8 cellular contexts compared by ENCODE assay signal in the genomic region with DNA sequence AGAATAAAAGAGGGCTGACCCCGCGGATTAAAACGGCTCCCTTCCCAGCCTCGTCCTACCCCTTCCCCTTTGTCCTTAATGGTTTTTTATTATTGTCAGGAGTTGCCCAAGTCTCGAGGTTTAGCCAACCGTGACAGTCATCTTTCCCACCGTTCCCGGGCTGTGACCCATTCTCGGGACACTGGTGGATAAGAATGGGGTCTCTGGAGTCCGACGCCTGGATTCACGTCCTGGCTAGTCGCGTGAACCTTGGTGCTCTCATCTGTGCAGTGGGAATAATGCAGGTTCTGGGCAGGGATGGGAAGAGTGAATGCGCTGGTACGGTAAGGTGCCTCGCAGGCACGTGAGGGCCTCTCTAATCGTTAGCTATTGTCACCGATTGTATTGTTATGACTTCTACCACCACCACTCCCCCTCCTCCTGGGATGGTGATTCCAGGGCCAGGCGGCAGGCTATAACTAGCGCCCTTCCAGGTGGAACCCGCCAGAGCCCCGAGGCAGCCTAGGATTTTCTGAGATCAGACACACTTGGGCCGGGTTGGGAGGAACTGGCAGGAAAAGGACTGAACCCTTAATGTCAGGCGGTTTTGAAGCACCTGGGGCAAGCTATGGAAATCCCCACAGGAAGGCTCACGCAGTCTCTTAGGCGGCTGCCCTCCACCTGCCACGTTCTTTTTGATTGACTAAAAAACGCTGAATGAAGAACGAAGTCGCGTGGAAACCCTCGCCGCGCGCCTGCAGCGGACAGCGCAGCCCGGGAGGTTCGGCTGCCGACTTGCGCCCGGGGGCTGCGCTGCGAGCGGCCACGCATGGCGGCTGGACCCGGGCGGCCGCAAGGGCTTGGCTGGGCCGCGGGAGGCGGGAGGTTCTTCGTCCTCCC. TPM values are rescaled to one million over a fixed set of nuclear protein-coding genes. Genes with fewer than 3 reads are reported as not detected.
DNase-seq lines count a peak whose midpoint lies in the region; TF ChIP-seq lines count a peak whose summit lies in the region.

No MANE protein-coding gene starts in this region.

- TF ChIP-seq CTCF in Caco-2 (IDR thresholded peaks at IDR 0.05; ENCODE audit: insufficient read depth in 1 of 2, low read depth in 1 of 2, low read length in 1 of 2, severe bottlenecking in 1 of 2, unreplicated experiment in 1 of 2), result no peak
- no peak for TF ChIP-seq CTCF in neural progenitor cell (IDR thresholded peaks at IDR 0.05)

- peaks cover 6% of the 10 kb centered on the region for H3K36me3 Mint-ChIP-seq in Caco-2 (ENCODE audit: insufficient read depth, unreplicated experiment)
- H3K36me3 Mint-ChIP-seq in T-helper 2 cell treated with Interferon-gamma antibody and Interleukin-4, amounts not matched to agents 5 μg/mL and 100 μg/mL, for 36 hours (ENCODE audit: low read depth), result peaks cover 36% of the 10 kb centered on the region
- no peaks in the 10 kb centered on the region for H3K36me3 Mint-ChIP-seq in neural progenitor cell

- H3K4me1 ChIP-seq in Caco-2, result no peaks in the 10 kb centered on the region
- H3K4me1 ChIP-seq in neural progenitor cell, result peaks cover 53% of the 10 kb centered on the region

- no peak overlapping the region for H3K27ac ChIP-seq in neural progenitor cell

- no peak overlapping the region for H3K9ac ChIP-seq in neural progenitor cell

- no peak overlapping the region; the same call in 1 of the 2 replicates for H3K4me3 ChIP-seq in Caco-2 (ENCODE audit: low read depth, low read length)
- peak overlapping the region; percentile 75 for H3K4me3 ChIP-seq in neural progenitor cell

- H3K36me3 ChIP-seq in Caco-2 (ENCODE audit: control insufficient read depth, insufficient read depth, low read length), result no peaks in the 10 kb centered on the region
- H3K36me3 ChIP-seq in neural progenitor cell, result no peaks in the 10 kb centered on the region

- no peaks in the 10 kb centered on the region for H3K9me3 Mint-ChIP-seq in Caco-2 (ENCODE audit: unreplicated experiment)
- no peaks in the 10 kb centered on the region for H3K9me3 Mint-ChIP-seq in T-helper 2 cell treated with Interferon-gamma antibody and Interleukin-4, amounts not matched to agents 5 μg/mL and 100 μg/mL, for 36 hours
- no peaks in the 10 kb centered on the region for H3K9me3 Mint-ChIP-seq in neural progenitor cell

- CTCF ChIA-PET in Caco-2 (lab: Charles Lee), result no interaction called here

- peak overlapping the region; percentile 97 for H3K4me2 ChIP-seq in neural progenitor cell

- BruUV-seq in Caco-2 (replicated peaks; lab: Mats Ljungman, UMichigan), result no TSS peak

- no peaks in the 10 kb centered on the region for H3K4me1 Mint-ChIP-seq in Caco-2 (ENCODE audit: low read depth, unreplicated experiment)
- peaks cover 53% of the 10 kb centered on the region for H3K4me1 Mint-ChIP-seq in T-helper 2 cell treated with Interferon-gamma antibody and Interleukin-4, amounts not matched to agents 5 μg/mL and 100 μg/mL, for 36 hours (ENCODE audit: low read depth)
- H3K4me1 Mint-ChIP-seq in neural progenitor cell, result peaks cover 61% of the 10 kb centered on the region

- peaks cover 4% of the 10 kb centered on the region for H3K27me3 Mint-ChIP-seq in Caco-2 (ENCODE audit: insufficient read depth, unreplicated experiment)
- H3K27me3 Mint-ChIP-seq in T-helper 2 cell treated with Interferon-gamma antibody and Interleukin-4, amounts not matched to agents 5 μg/mL and 100 μg/mL, for 36 hours (ENCODE audit: low read depth), result peaks cover 26% of the 10 kb centered on the region
- peaks cover 29% of the 10 kb centered on the region for H3K27me3 Mint-ChIP-seq in neural progenitor cell (ENCODE audit: insufficient read depth, low read depth)

- peak overlapping the region; percentile 79 for H3K4me3 Mint-ChIP-seq in Caco-2 (ENCODE audit: unreplicated experiment)
- H3K4me3 Mint-ChIP-seq in T-helper 2 cell treated with Interferon-gamma antibody and Interleukin-4, amounts not matched to agents 5 μg/mL and 100 μg/mL, for 36 hours, result peak overlapping the region; percentile 87
- H3K4me3 Mint-ChIP-seq in neural progenitor cell, result peak overlapping the region; percentile 94

- peaks cover 19% of the 10 kb centered on the region for H3F3A ChIP-seq in neural progenitor cell (ENCODE audit: low read depth)

- H3K27me3 ChIP-seq in Caco-2 (replicated peaks; ENCODE audit: control insufficient read depth, insufficient read depth, low read length) (no peaks in the 10 kb centered on the region), neural progenitor cell (peaks cover 83% of the 10 kb centered on the region)

- H3K9me3 ChIP-seq in Caco-2, result no peaks in the 10 kb centered on the region
- no peaks in the 10 kb centered on the region for H3K9me3 ChIP-seq in neural progenitor cell (ENCODE audit: low read depth)

- intact Hi-C loops in Caco-2 (cut with micrococcal nuclease; ENCODE audit: unreplicated experiment), result loop anchor here (10.0 kb wide), 1 partner anchor 71 kb away; no protein-coding TSS in a partner anchor

- H3K27ac Mint-ChIP-seq in Caco-2 (ENCODE audit: unreplicated experiment) (no peak overlapping the region), neural progenitor cell (peak overlapping the region; percentile 81)
- peak overlapping the region; percentile 64 for H3K27ac Mint-ChIP-seq in T-helper 2 cell treated with Interferon-gamma antibody and Interleukin-4, amounts not matched to agents 5 μg/mL and 100 μg/mL, for 36 hours

- peaks cover 74% of the 10 kb centered on the region for H3K79me2 ChIP-seq in neural progenitor cell (ENCODE audit: low read depth)

- DNase-seq in Caco-2, result no peak
- DNase-seq in T-helper 2 cell treated with Interferon-gamma antibody and Interleukin-4, amounts not matched to agents 5 μg/mL and 100 μg/mL, for 36 hours (ENCODE audit: low spot score), result peak; percentile 6
- DNase-seq in effector CD4-positive, alpha-beta T cell, result peak; percentile 46
- peak; percentile 62 for DNase-seq in neural progenitor cell (ENCODE audit: low spot score)
- no peak for DNase-seq in cerebellar cortex (ENCODE audit: low spot score)
- no peak for DNase-seq in NCI-H2081 treated with DMSO at 0.1 percent for 48 hours (lab: John Stamatoyannopoulos, UW)
- no peak for DNase-seq in NCI-H510A treated with DMSO at 0.1 percent for 48 hours (lab: John Stamatoyannopoulos, UW)
- no peak for DNase-seq in kidney glomerular epithelial cell (lab: John Stamatoyannopoulos, UW)

- peaks cover 76% of the 10 kb centered on the region for H4K20me1 ChIP-seq in neural progenitor cell (ENCODE audit: low read depth)

- H2AFZ ChIP-seq in neural progenitor cell (replicated peaks), result no peak overlapping the region

- POLR2A ChIA-PET in Caco-2 (lab: Charles Lee), result no interaction called here

RNA-seq across cellular contexts. Expression of gene HS3ST3B1, which starts 2.7 kb away (rescaled TPM):
- 1.8 and 1.9 TPM in 2 replicates for total RNA-seq in Caco-2 (2022)
- total RNA-seq in neural progenitor cell (ENCODE audit: low replicate concordance), result 21.2 and 21.5 TPM in 2 replicates

Comparison
In these comparisons a context has a peak if more than half of its experiments do, and no peak if none do; other contexts are left out.
1. DNase-seq: peak in T-helper 2 cell treated with Interferon-gamma antibody and Interleukin-4, amounts not matched to agents 5 μg/mL and 100 μg/mL, for 36 hours (single experiment), effector CD4-positive, alpha-beta T cell (single experiment) and neural progenitor cell (single experiment); none in Caco-2 (0 of 2), cerebellar cortex (single experiment), NCI-H2081 treated with DMSO at 0.1 percent for 48 hours (single experiment), NCI-H510A treated with DMSO at 0.1 percent for 48 hours (single experiment) and kidney glomerular epithelial cell (single experiment).
2. Peak in every context shown above with its lines, with median percentiles within 50 percentile points of each other: H3K4me3 Mint-ChIP-seq.